Comparison of ENCODE assay signal across 24 cellular contexts in the genomic region with DNA sequence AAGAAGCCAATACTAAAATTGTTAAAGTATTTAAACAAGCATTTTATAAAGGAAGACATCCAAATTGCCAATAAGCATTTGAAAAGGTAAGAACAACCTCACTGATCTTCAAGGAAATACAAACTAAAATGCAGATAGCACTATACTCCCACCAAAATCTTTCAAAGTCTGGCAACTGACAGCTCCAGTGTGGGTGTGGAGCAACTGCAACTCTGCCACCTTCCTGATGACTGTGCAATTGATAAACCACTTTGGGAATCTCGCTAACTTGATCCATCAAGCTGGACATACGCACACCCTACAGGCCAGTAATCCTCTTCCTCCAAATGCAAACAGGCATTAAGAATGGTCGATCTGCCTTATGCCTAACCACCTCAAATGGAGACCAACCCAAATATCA. TPM values are rescaled to one million over a fixed set of nuclear protein-coding genes. Genes with fewer than 3 reads are reported as not detected.
"Had no signal": no experiment of that assay in that cellular context is flagged by ENCODE, and none has a peak within 500 bp of the region (broad histone marks: within the 10 kb centered on the region; RNA-seq: fewer than 3 reads in every experiment).

No MANE protein-coding gene starts in this region.

- H3K9me3 Mint-ChIP-seq: activated CD4-positive, alpha-beta T cell treated with anti-CD3 and anti-CD28 coated beads, Interleukin-2, amount 10 ng/mL, durations not matched to agents 24 days and 14 days; activated naive CD4-positive, alpha-beta T cell treated with anti-CD3 and anti-CD28 coated beads, Interleukin-2, amount 50 U/mL, for 72 hours; naive thymus-derived CD8-positive, alpha-beta T cell had no signal

- H3K27me3 Mint-ChIP-seq: activated CD4-positive, alpha-beta T cell treated with anti-CD3 and anti-CD28 coated beads, Interleukin-2, amount 10 ng/mL, durations not matched to agents 24 days and 14 days; naive thymus-derived CD8-positive, alpha-beta T cell; progenitor cell of endocrine pancreas had no signal

- ATAC-seq: activated CD4-positive, CD25-positive, alpha-beta regulatory T cell treated with anti-CD3 and anti-CD28 coated beads, Interleukin-2, amount 50 U/mL, for 24 hours; activated naive CD4-positive, alpha-beta T cell treated with anti-CD3 and anti-CD28 coated beads, Interleukin-2, amount 50 U/mL, for 72 hours; naive thymus-derived CD8-positive, alpha-beta T cell had no signal

- H3K4me3 Mint-ChIP-seq: activated CD4-positive, alpha-beta T cell treated with anti-CD3 and anti-CD28 coated beads, Interleukin-2, amount 10 ng/mL, durations not matched to agents 24 days and 14 days; naive thymus-derived CD8-positive, alpha-beta T cell had no signal

- DNase-seq: activated CD4-positive, alpha-beta T cell treated with anti-CD3 and anti-CD28 coated beads, Interleukin-2, amount 10 ng/mL, durations not matched to agents 24 days and 14 days; activated CD8-positive, alpha-beta memory T cell treated with anti-CD3 and anti-CD28 coated beads for 24 hours; activated CD8-positive, alpha-beta memory T cell treated with anti-CD3 and anti-CD28 coated beads, Interleukin-2, amount 50 U/mL, for 4 hours; activated effector memory CD4-positive, alpha-beta T cell treated with anti-CD3 and anti-CD28 coated beads, Interleukin-2, amount 50 U/mL, for 16 hours; central memory CD4-positive, alpha-beta T cell; dorsolateral prefrontal cortex; hippocampal formation; left ventricle myocardium inferior; naive thymus-derived CD8-positive, alpha-beta T cell; stimulated activated CD4-positive, alpha-beta T cell treated with anti-CD3 and anti-CD28 coated beads, Interleukin-12 subunit alpha, Interleukin-12 subunit beta, amount 100 ng/mL, for 4 hours; stimulated activated CD4-positive, alpha-beta T cell treated with anti-CD3 and anti-CD28 coated beads, Interleukin-4, amount 100 ng/mL, for 4 hours; transverse colon had no signal

RNA-seq across cellular contexts. Expression of a gene that starts 31.9 kb away (rescaled TPM):
- total RNA-seq: activated CD4-positive, alpha-beta T cell treated with anti-CD3 and anti-CD28 coated beads, Interleukin-2, amount 10 ng/mL, durations not matched to agents 24 days and 14 days; activated naive CD4-positive, alpha-beta T cell treated with anti-CD3 and anti-CD28 coated beads, Interleukin-2, amount 50 U/mL, for 72 hours; astrocyte; esophagus muscularis mucosa; frontal cortex; left ventricle myocardium inferior; lung microvascular endothelial cell; naive thymus-derived CD8-positive, alpha-beta T cell; osteocyte; progenitor cell of endocrine pancreas; skeletal muscle tissue; T-helper 2 cell treated with Interferon-gamma antibody and Interleukin-4, amounts not matched to agents 100 ng/mL and 5 ng/mL, for 36 hours; temporal lobe; transverse colon; vagina had no signal
